Comparison of ENCODE assay signal across 2 cellular contexts in genomic region chr1:8390707-8391106, GRCh38.
A peak's percentile ranks its signal among the peaks of the same experiment; 100 is the strongest.
TF ChIP-seq lines count a peak whose summit lies in the region.

No MANE protein-coding gene starts in this region.

TF ChIP-seq in HEK293, 187 proteins besides CTCF, POLR2A, EP300 and RAD21:
- TF ChIP-seq ZBTB1 (tag by site-specific recombination; IDR thresholded peaks at IDR 0.05) (no peak), ZNF398 (tag by site-specific recombination; IDR thresholded peaks at IDR 0.05) (0 out of 2 replicates have a peak, but pooled peaks have one; percentile 15)

TF ChIP-seq in K562, 482 proteins besides CTCF, POLR2A, EP300 and RAD21 (continues in another document):
- TF ChIP-seq E2F8 (IDR thresholded peaks at IDR 0.05; ENCODE audit: low read depth, partially characterized antibody), result no peak
- no peak for TF ChIP-seq YY1 (IDR thresholded peaks at IDR 0.05; ENCODE audit: borderline replicate concordance in 1 of 3, control insufficient read depth in 1 of 3, extremely low read depth in 1 of 3, insufficient read depth in 3 of 3, insufficient read length in 1 of 3, insufficient replicate concordance in 2 of 3, low read depth in 1 of 3, low read length in 2 of 3)
- TF ChIP-seq TCF3 (CRISPR knock-in tag; IDR thresholded peaks at IDR 0.05), result no peak
- TF ChIP-seq CBFA2T3 (IDR thresholded peaks at IDR 0.05), result peak; percentile 14; the same call in 1 of the 2 replicates
- no peak for TF ChIP-seq ZNF316 (IDR thresholded peaks at IDR 0.05)
- TF ChIP-seq, protein P1, sequence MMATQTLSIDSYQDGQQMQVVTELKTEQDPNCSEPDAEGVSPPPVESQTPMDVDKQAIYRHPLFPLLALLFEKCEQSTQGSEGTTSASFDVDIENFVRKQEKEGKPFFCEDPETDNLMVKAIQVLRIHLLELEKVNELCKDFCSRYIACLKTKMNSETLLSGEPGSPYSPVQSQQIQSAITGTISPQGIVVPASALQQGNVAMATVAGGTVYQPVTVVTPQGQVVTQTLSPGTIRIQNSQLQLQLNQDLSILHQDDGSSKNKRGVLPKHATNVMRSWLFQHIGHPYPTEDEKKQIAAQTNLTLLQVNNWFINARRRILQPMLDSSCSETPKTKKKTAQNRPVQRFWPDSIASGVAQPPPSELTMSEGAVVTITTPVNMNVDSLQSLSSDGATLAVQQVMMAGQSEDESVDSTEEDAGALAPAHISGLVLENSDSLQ (IDR thresholded peaks at IDR 0.05), result no peak
- TF ChIP-seq CAMTA2 (CRISPR knock-in tag; conservative IDR thresholded peaks at IDR 0.05), result no peak
- TF ChIP-seq SMARCA5 (IDR thresholded peaks at IDR 0.05), result peak; percentile 18; the same call in 1 of the 2 replicates
- TF ChIP-seq ELF4 (CRISPR knock-in tag; IDR thresholded peaks at IDR 0.05), result 0 out of 2 replicates have a peak, but pooled peaks have one; percentile 51
- TF ChIP-seq NFATC3 (IDR thresholded peaks at IDR 0.05), result no peak
- TF ChIP-seq CC2D1A (IDR thresholded peaks at IDR 0.05), result no peak
- no peak for TF ChIP-seq LEF1 (IDR thresholded peaks at IDR 0.05)
- no peak for TF ChIP-seq MTF1 (CRISPR knock-in tag; IDR thresholded peaks at IDR 0.05; ENCODE audit: borderline replicate concordance)
- TF ChIP-seq DLX4 (CRISPR knock-in tag; IDR thresholded peaks at IDR 0.05), result no peak
- no peak for TF ChIP-seq HMG20A (CRISPR knock-in tag; conservative IDR thresholded peaks at IDR 0.05)
- TF ChIP-seq ZBTB26 (CRISPR knock-in tag; IDR thresholded peaks at IDR 0.05), result 0 out of 2 replicates have a peak, but pooled peaks have one; percentile 25
- no peak for TF ChIP-seq PRMT5 (CRISPR knock-in tag; IDR thresholded peaks at IDR 0.05)
- no peak for TF ChIP-seq ZNF699 (CRISPR knock-in tag; IDR thresholded peaks at IDR 0.05; ENCODE audit: insufficient replicate concordance)
- no peak for TF ChIP-seq FOXM1 (IDR thresholded peaks at IDR 0.05; ENCODE audit: low read depth)
- no peak for TF ChIP-seq FOXM1 (CRISPR knock-in tag; IDR thresholded peaks at IDR 0.05; ENCODE audit: low read depth)
- TF ChIP-seq KLF13 (tag; IDR thresholded peaks at IDR 0.05; ENCODE audit: borderline replicate concordance, low read depth), result no peak
- TF ChIP-seq COPS2 (conservative IDR thresholded peaks at IDR 0.05), result no peak
- no peak for TF ChIP-seq EWSR1 (IDR thresholded peaks at IDR 0.05; ENCODE audit: borderline replicate concordance, low read depth, partially characterized antibody)
- no peak for TF ChIP-seq CHD7 (IDR thresholded peaks at IDR 0.05; ENCODE audit: low read depth, low read length)
- TF ChIP-seq FUS (optimal IDR thresholded peaks at IDR 0.05; ENCODE audit: low read depth, low read length), result no peak
- TF ChIP-seq USF1 (CRISPR knock-in tag; IDR thresholded peaks at IDR 0.05), result no peak
